In genomic region chr15:66569461-66570137, GRCh38 we compare ENCODE assay signal across 1 cellular context.
TF ChIP-seq lines count a peak whose summit lies in the region.

No MANE protein-coding gene starts in this region.

TF ChIP-seq in IMR-90, 13 proteins besides CTCF, POLR2A, EP300 and RAD21:
- no peak for TF ChIP-seq MAFK (IDR thresholded peaks at IDR 0.05; ENCODE audit: low read depth, low read length)
- TF ChIP-seq MXI1 (IDR thresholded peaks at IDR 0.05; ENCODE audit: borderline replicate concordance, low read depth, low read length) = no peak
- TF ChIP-seq CEBPB (IDR thresholded peaks at IDR 0.05; ENCODE audit: low read depth, low read length) = no peak
- TF ChIP-seq ELK1 (IDR thresholded peaks at IDR 0.05; ENCODE audit: borderline replicate concordance, low read depth, low read length) = no peak
- TF ChIP-seq NFE2L2 (IDR thresholded peaks at IDR 0.05; ENCODE audit: low read depth, low read length) = no peak
